10 cellular contexts compared by ENCODE assay signal in genomic region chr2:204049635-204050034, GRCh38.
DNase-seq lines count a peak whose midpoint lies in the region; ATAC-seq lines count a peak whose summit lies in the region.
"Had no signal": no experiment of that assay in that cellular context is flagged by ENCODE, and none has a peak within 500 bp of the region (broad histone marks: within the 10 kb centered on the region; RNA-seq: fewer than 3 reads in every experiment).

No MANE protein-coding gene starts in this region.

- H3K27ac Mint-ChIP-seq in activated CD8-positive, alpha-beta memory T cell treated with anti-CD3 and anti-CD28 coated beads, Interleukin-2, amount 10 ng/mL, durations not matched to agents 7 days and 5 days = no peak overlapping the region
- no peak overlapping the region for H3K27ac Mint-ChIP-seq in stimulated activated effector memory CD8-positive, alpha-beta T cell treated with anti-CD3 and anti-CD28 coated beads, Interleukin-12 subunit alpha, Interleukin-12 subunit beta, amount 100 ng/mL, for 72 hours

- no peak overlapping the region for H3K4me3 Mint-ChIP-seq in activated CD8-positive, alpha-beta memory T cell treated with anti-CD3 and anti-CD28 coated beads, Interleukin-2, amount 10 ng/mL, durations not matched to agents 7 days and 5 days
- H3K4me3 Mint-ChIP-seq in stimulated activated effector memory CD8-positive, alpha-beta T cell treated with anti-CD3 and anti-CD28 coated beads, Interleukin-12 subunit alpha, Interleukin-12 subunit beta, amount 100 ng/mL, for 72 hours = no peak overlapping the region

- no peaks in the 10 kb centered on the region for H3K9me3 Mint-ChIP-seq in activated CD8-positive, alpha-beta memory T cell treated with anti-CD3 and anti-CD28 coated beads, Interleukin-2, amount 10 ng/mL, durations not matched to agents 7 days and 5 days (ENCODE audit: low read depth)
- no peaks in the 10 kb centered on the region for H3K9me3 Mint-ChIP-seq in stimulated activated effector memory CD8-positive, alpha-beta T cell treated with anti-CD3 and anti-CD28 coated beads, Interleukin-12 subunit alpha, Interleukin-12 subunit beta, amount 100 ng/mL, for 72 hours

- no peaks in the 10 kb centered on the region for H3K36me3 ChIP-seq in HAP-1 (replicated peaks)

- peaks cover 18% of the 10 kb centered on the region for H3K4me1 Mint-ChIP-seq in activated CD8-positive, alpha-beta memory T cell treated with anti-CD3 and anti-CD28 coated beads, Interleukin-2, amount 10 ng/mL, durations not matched to agents 7 days and 5 days
- peaks cover 24% of the 10 kb centered on the region for H3K4me1 Mint-ChIP-seq in stimulated activated effector memory CD8-positive, alpha-beta T cell treated with anti-CD3 and anti-CD28 coated beads, Interleukin-12 subunit alpha, Interleukin-12 subunit beta, amount 100 ng/mL, for 72 hours

- no peaks in the 10 kb centered on the region for H3K4me1 ChIP-seq in HAP-1

- no peaks in the 10 kb centered on the region for H3K36me3 Mint-ChIP-seq in activated CD8-positive, alpha-beta memory T cell treated with anti-CD3 and anti-CD28 coated beads, Interleukin-2, amount 10 ng/mL, durations not matched to agents 7 days and 5 days
- H3K36me3 Mint-ChIP-seq in stimulated activated effector memory CD8-positive, alpha-beta T cell treated with anti-CD3 and anti-CD28 coated beads, Interleukin-12 subunit alpha, Interleukin-12 subunit beta, amount 100 ng/mL, for 72 hours = no peaks in the 10 kb centered on the region

- in situ Hi-C loops in HAP-1 (cut with MboI; ENCODE audit: low sequenced_read_pairs) = no loop called here

- peak; percentile 71 for ATAC-seq in activated CD8-positive, alpha-beta memory T cell treated with anti-CD3 and anti-CD28 coated beads, Interleukin-2, amount 10 ng/mL, durations not matched to agents 7 days and 5 days
- peak; percentile 58 for ATAC-seq in GM21528 (IDR thresholded peaks at IDR 0.05; ENCODE audit: low FRiP score, unreplicated experiment)
- ATAC-seq in HG03103 (IDR thresholded peaks at IDR 0.05; ENCODE audit: low read depth, unreplicated experiment) = peak; percentile 67
- ATAC-seq in stimulated activated effector memory CD8-positive, alpha-beta T cell treated with anti-CD3 and anti-CD28 coated beads, Interleukin-12 subunit alpha, Interleukin-12 subunit beta, amount 100 ng/mL, for 72 hours = peak; percentile 98

- H3K9me3 ChIP-seq in HAP-1 = no peaks in the 10 kb centered on the region

- peaks cover 2% of the 10 kb centered on the region; the same call in 1 of the 2 replicates for H3K27me3 ChIP-seq in HAP-1 (ENCODE audit: low read depth)

- no peak for DNase-seq in activated CD8-positive, alpha-beta memory T cell treated with anti-CD3 and anti-CD28 coated beads, Interleukin-2, amount 10 ng/mL, durations not matched to agents 7 days and 5 days
- DNase-seq in activated CD8-positive, alpha-beta memory T cell treated with anti-CD3 and anti-CD28 coated beads, Interleukin-2, amount 50 U/mL, for 4 hours = no peak
- DNase-seq in stimulated activated effector memory CD8-positive, alpha-beta T cell treated with anti-CD3 and anti-CD28 coated beads, Interleukin-12 subunit alpha, Interleukin-12 subunit beta, amount 100 ng/mL, for 72 hours (ENCODE audit: low spot score in 2 of 2) = no peak
- DNase-seq in COLO668 (lab: John Stamatoyannopoulos, UW; ENCODE audit: unreplicated experiment) (no peak), NCI-H1436 treated with DMSO at 0.1 percent for 48 hours (lab: John Stamatoyannopoulos, UW) (no peak), HAP-1 (ENCODE audit: low spot score in 2 of 2) (no peak)
- DNase-seq: NCI-H524 had no signal

- H3K27me3 Mint-ChIP-seq in activated CD8-positive, alpha-beta memory T cell treated with anti-CD3 and anti-CD28 coated beads, Interleukin-2, amount 10 ng/mL, durations not matched to agents 7 days and 5 days = peaks cover 9% of the 10 kb centered on the region

- H3K4me3 ChIP-seq in HAP-1 = no peak overlapping the region
- H3K4me3 ChIP-seq: SK-N-MC had no signal

- CTCF ChIA-PET in activated CD8-positive, alpha-beta memory T cell treated with anti-CD3 and anti-CD28 coated beads, Interleukin-2, amount 10 ng/mL, durations not matched to agents 7 days and 5 days (lab: Charles Lee) = no interaction called here
